26 cellular contexts compared by ENCODE assay signal in the genomic region with DNA sequence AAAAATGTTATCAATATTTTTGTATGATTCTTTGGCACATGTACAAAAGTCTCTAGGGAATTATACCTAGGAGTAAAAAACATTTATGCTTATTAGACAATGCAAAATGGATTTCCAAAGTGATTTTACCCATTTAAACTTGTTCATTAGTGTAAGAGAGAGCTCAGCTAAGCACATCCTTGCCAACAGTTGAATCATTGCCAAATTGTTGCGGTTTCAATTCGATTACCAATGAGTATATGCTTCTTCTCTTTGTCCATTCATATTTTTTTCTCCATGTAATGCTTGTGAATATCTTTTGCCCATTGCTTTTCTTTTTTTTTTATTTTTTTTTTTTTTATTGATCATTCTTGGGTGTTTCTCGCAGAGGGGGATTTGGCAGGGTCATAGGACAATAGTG. TPM values are rescaled to one million over a fixed set of nuclear protein-coding genes. Genes with fewer than 3 reads are reported as not detected.
DNase-seq lines count a peak whose midpoint lies in the region; ATAC-seq and FAIRE-seq lines count a peak whose summit lies in the region.
"Had no signal": no experiment of that assay in that cellular context is flagged by ENCODE, and none has a peak within 500 bp of the region (broad histone marks: within the 10 kb centered on the region; RNA-seq: fewer than 3 reads in every experiment).

No MANE protein-coding gene starts in this region.

- peak; percentile 88 for FAIRE-seq in islet of Langerhans (lab: Jason Lieb, UNC)
- FAIRE-seq: bronchial epithelial cell, endothelial cell of umbilical vein had no signal

- ATAC-seq in GM21529 (IDR thresholded peaks at IDR 0.05; ENCODE audit: unreplicated experiment), result no peak
- ATAC-seq: GM23338; naive thymus-derived CD8-positive, alpha-beta T cell; psoas muscle had no signal

- DNase-seq in DMS153 treated with DMSO at 0.1 percent for 48 hours (lab: John Stamatoyannopoulos, UW; ENCODE audit: unreplicated experiment), result peak; percentile 50
- DNase-seq in NCI-H1105 treated with DMSO at 0.1 percent for 48 hours (lab: John Stamatoyannopoulos, UW), result peak; percentile 97
- peak; percentile 38 for DNase-seq in OCI-M1 (lab: John Stamatoyannopoulos, UW)
- DNase-seq in HuH-7 (ENCODE audit: low spot score), result no peak
- DNase-seq in occipital lobe (lab: John Stamatoyannopoulos, UW), result no peak
- DNase-seq: activated B cell treated with CpG ODN at 0.5 μM for 24 hours; activated CD4-positive, alpha-beta T cell treated with anti-CD3 and anti-CD28 coated beads, Interleukin-2, amount 50 U/mL, for 1 hour; activated gamma-delta T cell; activated naive CD8-positive, alpha-beta T cell treated with anti-CD3 and anti-CD28 coated beads for 36 hours; activated T-cell treated with anti-CD3 and anti-CD28 coated beads, Interleukin-2, amount 50 U/mL, for 24 hours; anterior cingulate cortex; C1 segment of cervical spinal cord; hippocampal formation; IMR-90; naive thymus-derived CD8-positive, alpha-beta T cell; NCI-H1930; NCI-H510A; psoas muscle; SHP77; stimulated activated CD4-positive, alpha-beta T cell treated with anti-CD3 and anti-CD28 coated beads, Interleukin-4, amount 100 ng/mL, for 24 hours had no signal

RNA-seq across cellular contexts. Expression of a gene that starts 17.2 kb away (rescaled TPM):
- not detected for total RNA-seq in occipital lobe
- total RNA-seq: activated naive CD8-positive, alpha-beta T cell treated with anti-CD3 and anti-CD28 coated beads for 36 hours; bronchial epithelial cell; endothelial cell of umbilical vein; IMR-90; LHCN-M2; naive thymus-derived CD8-positive, alpha-beta T cell had no signal

Comparison
In these comparisons a context has a peak if more than half of its experiments do, and no peak if none do; other contexts are left out.
1. DNase-seq: peak in DMS153 treated with DMSO at 0.1 percent for 48 hours (single experiment), NCI-H1105 treated with DMSO at 0.1 percent for 48 hours (single experiment) and OCI-M1 (single experiment); none in HuH-7 (single experiment) and occipital lobe (single experiment).